In the genomic region with DNA sequence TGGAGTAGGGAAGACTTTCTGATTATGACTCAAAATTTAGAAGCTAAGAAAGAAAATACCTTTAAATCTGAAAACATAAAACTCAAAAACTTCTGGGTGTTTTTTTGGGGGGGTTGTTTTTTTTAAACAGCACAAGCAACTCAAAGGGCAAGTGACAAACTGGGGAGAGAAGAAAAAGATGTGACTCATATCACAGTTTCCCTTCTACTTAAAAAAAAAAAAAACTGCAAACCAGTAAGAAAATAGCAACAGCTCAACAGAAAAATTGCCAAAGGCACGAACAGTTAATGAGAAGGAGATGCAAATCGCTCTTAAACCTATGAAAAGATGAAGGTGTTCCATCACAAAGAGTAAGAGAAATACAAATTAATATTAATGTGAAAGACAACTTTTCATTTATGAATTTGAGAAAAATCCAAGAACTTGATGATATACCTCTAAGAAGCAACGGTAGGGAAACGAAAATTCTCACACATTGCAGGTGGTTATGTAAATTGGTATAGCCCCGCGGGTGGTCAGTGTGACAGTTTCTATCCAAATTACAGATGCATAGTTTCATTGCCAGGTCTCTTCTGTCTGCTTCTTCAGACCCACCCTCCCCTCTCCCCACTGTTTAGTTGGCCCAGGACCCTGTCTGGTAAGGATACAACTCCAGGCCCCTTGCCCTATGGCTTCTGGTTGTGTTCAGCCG, we compare ENCODE assay signal across 1 cellular context.
TF ChIP-seq lines count a peak whose summit lies in the region.

No MANE protein-coding gene starts in this region.

TF ChIP-seq in GM23338, 12 proteins besides CTCF, POLR2A, EP300 and RAD21 (continued from another document):
- TF ChIP-seq, protein P1, sequence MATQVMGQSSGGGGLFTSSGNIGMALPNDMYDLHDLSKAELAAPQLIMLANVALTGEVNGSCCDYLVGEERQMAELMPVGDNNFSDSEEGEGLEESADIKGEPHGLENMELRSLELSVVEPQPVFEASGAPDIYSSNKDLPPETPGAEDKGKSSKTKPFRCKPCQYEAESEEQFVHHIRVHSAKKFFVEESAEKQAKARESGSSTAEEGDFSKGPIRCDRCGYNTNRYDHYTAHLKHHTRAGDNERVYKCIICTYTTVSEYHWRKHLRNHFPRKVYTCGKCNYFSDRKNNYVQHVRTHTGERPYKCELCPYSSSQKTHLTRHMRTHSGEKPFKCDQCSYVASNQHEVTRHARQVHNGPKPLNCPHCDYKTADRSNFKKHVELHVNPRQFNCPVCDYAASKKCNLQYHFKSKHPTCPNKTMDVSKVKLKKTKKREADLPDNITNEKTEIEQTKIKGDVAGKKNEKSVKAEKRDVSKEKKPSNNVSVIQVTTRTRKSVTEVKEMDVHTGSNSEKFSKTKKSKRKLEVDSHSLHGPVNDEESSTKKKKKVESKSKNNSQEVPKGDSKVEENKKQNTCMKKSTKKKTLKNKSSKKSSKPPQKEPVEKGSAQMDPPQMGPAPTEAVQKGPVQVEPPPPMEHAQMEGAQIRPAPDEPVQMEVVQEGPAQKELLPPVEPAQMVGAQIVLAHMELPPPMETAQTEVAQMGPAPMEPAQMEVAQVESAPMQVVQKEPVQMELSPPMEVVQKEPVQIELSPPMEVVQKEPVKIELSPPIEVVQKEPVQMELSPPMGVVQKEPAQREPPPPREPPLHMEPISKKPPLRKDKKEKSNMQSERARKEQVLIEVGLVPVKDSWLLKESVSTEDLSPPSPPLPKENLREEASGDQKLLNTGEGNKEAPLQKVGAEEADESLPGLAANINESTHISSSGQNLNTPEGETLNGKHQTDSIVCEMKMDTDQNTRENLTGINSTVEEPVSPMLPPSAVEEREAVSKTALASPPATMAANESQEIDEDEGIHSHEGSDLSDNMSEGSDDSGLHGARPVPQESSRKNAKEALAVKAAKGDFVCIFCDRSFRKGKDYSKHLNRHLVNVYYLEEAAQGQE (IDR thresholded peaks at IDR 0.05; ENCODE audit: unreplicated experiment): no peak
TF ChIP-seq in GM23338: peak in this region for 0.
